Comparison of ENCODE assay signal across 23 cellular contexts in the genomic region with DNA sequence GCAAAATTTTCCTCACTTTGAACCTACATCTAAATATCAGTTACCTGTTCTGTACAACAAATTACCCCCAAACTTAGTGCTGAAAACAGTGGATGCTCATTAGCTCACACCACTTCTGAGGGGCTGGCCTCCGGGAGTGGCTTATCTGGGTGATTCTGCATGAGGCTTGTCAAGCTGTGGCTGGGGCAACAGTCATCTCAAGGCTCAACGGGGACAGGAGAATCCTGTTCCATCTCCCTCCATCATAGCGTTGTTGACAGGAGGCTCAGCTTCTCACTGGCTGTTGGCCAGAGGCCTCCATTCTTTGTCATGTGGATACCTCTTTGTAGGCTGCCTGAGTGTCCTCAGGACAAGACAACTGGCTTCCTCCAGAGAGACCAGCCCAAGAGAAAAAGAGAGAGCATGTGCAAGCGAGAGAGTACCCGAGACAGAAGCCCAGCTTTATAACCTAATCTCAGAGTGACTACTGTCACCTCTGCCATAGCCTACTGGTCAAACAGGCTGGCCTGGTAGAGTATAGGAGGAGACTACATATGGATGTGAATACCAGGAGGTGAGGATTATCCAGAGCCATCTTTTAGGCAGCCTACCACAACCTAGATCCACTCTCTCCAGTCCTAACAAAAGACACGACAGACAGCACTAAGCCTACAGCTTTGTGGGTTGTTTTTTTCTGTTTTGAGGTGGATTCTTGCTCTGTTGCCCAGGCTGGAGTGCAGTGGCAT.
"Had no signal": no experiment of that assay in that cellular context is flagged by ENCODE, and none has a peak within 500 bp of the region (broad histone marks: within the 10 kb centered on the region; RNA-seq: fewer than 3 reads in every experiment).

No MANE protein-coding gene starts in this region.

- H3K4me3 Mint-ChIP-seq: activated CD4-positive, alpha-beta memory T cell treated with anti-CD3 and anti-CD28 coated beads for 36 hours; activated naive CD8-positive, alpha-beta T cell treated with anti-CD3 and anti-CD28 coated beads for 36 hours; effector memory CD8-positive, alpha-beta T cell; memory B cell; neural crest cell; T-helper 1 cell treated with Interleukin-12 subunit alpha and Interleukin-12 subunit beta and Interleukin-4 antibody, amounts not matched to agents 30 μg/mL and 1 μg/mL, for 36 hours had no signal

- H3K36me3 ChIP-seq: breast epithelium, colonic mucosa, gastrocnemius medialis, spleen, uterus had no signal

- H3K36me3 Mint-ChIP-seq: activated CD4-positive, alpha-beta memory T cell treated with anti-CD3 and anti-CD28 coated beads for 36 hours; activated naive CD8-positive, alpha-beta T cell treated with anti-CD3 and anti-CD28 coated beads for 36 hours; memory B cell had no signal

- H3K27ac Mint-ChIP-seq: activated CD4-positive, alpha-beta memory T cell treated with anti-CD3 and anti-CD28 coated beads for 36 hours; activated naive CD8-positive, alpha-beta T cell treated with anti-CD3 and anti-CD28 coated beads for 36 hours; effector memory CD8-positive, alpha-beta T cell; memory B cell; progenitor cell of endocrine pancreas; T-helper 1 cell treated with Interleukin-12 subunit alpha and Interleukin-12 subunit beta and Interleukin-4 antibody, amounts not matched to agents 30 μg/mL and 1 μg/mL, for 36 hours had no signal

- H3K9me3 Mint-ChIP-seq: activated CD4-positive, alpha-beta memory T cell treated with anti-CD3 and anti-CD28 coated beads for 36 hours; activated naive CD8-positive, alpha-beta T cell treated with anti-CD3 and anti-CD28 coated beads for 36 hours; effector memory CD8-positive, alpha-beta T cell; memory B cell; T-helper 1 cell treated with Interleukin-12 subunit alpha and Interleukin-12 subunit beta and Interleukin-4 antibody, amounts not matched to agents 30 μg/mL and 1 μg/mL, for 36 hours had no signal

- DNase-seq: activated CD4-positive, alpha-beta memory T cell treated with anti-CD3 and anti-CD28 coated beads for 36 hours; activated CD4-positive, alpha-beta T cell treated with anti-CD3 and anti-CD28 coated beads for 48 hours; activated naive CD4-positive, alpha-beta T cell treated with Interleukin-2 at 50 U/mL for 16 hours; activated naive CD8-positive, alpha-beta T cell treated with anti-CD3 and anti-CD28 coated beads for 36 hours; activated T-cell treated with anti-CD3 and anti-CD28 coated beads, Interleukin-2, amount 50 U/mL, for 48 hours; amniotic stem cell; colonic mucosa; dorsolateral prefrontal cortex; effector memory CD8-positive, alpha-beta T cell; esophagus squamous epithelium; gastrocnemius medialis; left cardiac atrium; occipital lobe; spleen; stimulated activated CD4-positive, alpha-beta T cell treated with anti-CD3 and anti-CD28 coated beads, Interleukin-4, amount 100 ng/mL, for 4 hours; stimulated activated naive CD8-positive, alpha-beta T cell treated with anti-CD3 and anti-CD28 coated beads, Interleukin-15, Interleukin-2, amounts not matched to agents 100 U/mL and 50 U/mL, for 24 hours; tibial artery; uterus had no signal

- H3K27me3 Mint-ChIP-seq: progenitor cell of endocrine pancreas had no signal

- H3K27ac ChIP-seq: breast epithelium, colonic mucosa, dorsolateral prefrontal cortex, esophagus squamous epithelium, gastrocnemius medialis, spleen, tibial artery, uterus had no signal

- H3K4me3 ChIP-seq: breast epithelium, colonic mucosa, dorsolateral prefrontal cortex, esophagus squamous epithelium, gastrocnemius medialis, spleen, tibial artery, uterus had no signal

- ATAC-seq: effector memory CD8-positive, alpha-beta T cell; gastrocnemius medialis; left cardiac atrium; stimulated activated naive CD8-positive, alpha-beta T cell treated with anti-CD3 and anti-CD28 coated beads, Interleukin-15, Interleukin-2, amounts not matched to agents 100 U/mL and 50 U/mL, for 24 hours had no signal

- H3K9me3 ChIP-seq: breast epithelium, colonic mucosa, esophagus squamous epithelium, gastrocnemius medialis, spleen, tibial artery, uterus had no signal

- H3K27me3 ChIP-seq: breast epithelium, colonic mucosa, esophagus squamous epithelium, gastrocnemius medialis, spleen, tibial artery, uterus had no signal

- H3K4me1 Mint-ChIP-seq: memory B cell had no signal

- H3K4me1 ChIP-seq: breast epithelium, colonic mucosa, esophagus squamous epithelium, gastrocnemius medialis, spleen, tibial artery, uterus had no signal
